ENCODE assay signal across 1 cellular context in genomic region chr11:125271436-125272064, GRCh38.
TF ChIP-seq lines count a peak whose summit lies in the region.

No MANE protein-coding gene starts in this region.

TF ChIP-seq in IMR-90, 13 proteins besides CTCF, POLR2A, EP300 and RAD21:
- TF ChIP-seq USF2 (IDR thresholded peaks at IDR 0.05; ENCODE audit: low read depth, low read length): no peak
- TF ChIP-seq FOS (IDR thresholded peaks at IDR 0.05; ENCODE audit: low read depth, low read length): no peak
- no peak for TF ChIP-seq RFX5 (IDR thresholded peaks at IDR 0.05; ENCODE audit: low read depth, low read length)
TF ChIP-seq in IMR-90: peak in this region for 0.
